8 cellular contexts compared by ENCODE assay signal in genomic region chr17:5485270-5486205, GRCh38. TPM values are rescaled to one million over a fixed set of nuclear protein-coding genes. Genes with fewer than 3 reads are reported as not detected.
DNase-seq lines count a peak whose midpoint lies in the region; ATAC-seq and TF ChIP-seq lines count a peak whose summit lies in the region.

Gene DERL2, minus strand, starts transcription at chr17:5486178. Its CDS starts 17 bp downstream, at chr17:5486161.

- peaks cover 14% of the 10 kb centered on the region for H3K4me1 ChIP-seq in A673 (ENCODE audit: insufficient read depth, low read length, poor library complexity, severe bottlenecking)
- peaks cover 15 to 17% of the 10 kb centered on the region in 2 donors for H3K4me1 ChIP-seq in mucosa of rectum (ENCODE audit: control insufficient read depth in 2 of 2, insufficient read depth in 2 of 2, low read length in 2 of 2)

- intact Hi-C loops in A673 (cut with micrococcal nuclease; ENCODE audit: unreplicated experiment), result loop anchor here (1.0 kb wide), 1 partner anchor 16 kb away; no protein-coding TSS in a partner anchor

- H3K36me3 ChIP-seq in A673 (ENCODE audit: insufficient read depth, low read length, poor library complexity, severe bottlenecking) (peaks cover 58% of the 10 kb centered on the region), mucosa of rectum (ENCODE audit: control insufficient read depth in 2 of 2, insufficient read depth in 2 of 2, low read length in 2 of 2) (peaks cover 27 to 43% of the 10 kb centered on the region in 2 donors)

- DNase-seq in A673 (ENCODE audit: low spot score) (peak; percentile 60), SK-MEL-5 (ENCODE audit: low read depth, low spot score) (no peak), epithelial cell of prostate (ENCODE audit: low read depth, low spot score) (no peak), NCI-H345 (lab: John Stamatoyannopoulos, UW) (no peak)
- DNase-seq in activated effector memory CD4-positive, alpha-beta T cell treated with Interleukin-2 at 50 U/mL for 16 hours, result no peak

- peak; percentile 64 for TF ChIP-seq POLR2A in GM18526 (IDR thresholded peaks at IDR 0.05; ENCODE audit: extremely low read depth, insufficient read length)

- no peaks in the 10 kb centered on the region for H3K9me3 ChIP-seq in A673 (ENCODE audit: low read depth, low read length, poor library complexity, severe bottlenecking)
- no peaks in the 10 kb centered on the region for H3K9me3 ChIP-seq in mucosa of rectum (ENCODE audit: control insufficient read depth in 2 of 2, low read length in 2 of 2)

- H3K27ac ChIP-seq in A673 (ENCODE audit: low read depth, low read length, poor library complexity, severe bottlenecking), result peak within 1 kb of the TSS; percentile 99
- H3K27ac ChIP-seq in epithelial cell of prostate, result peak within 1 kb of the TSS; percentile 94
- peak within 1 kb of the TSS; percentile 100 for H3K27ac ChIP-seq in mucosa of rectum (ENCODE audit: low read depth in 2 of 2, low read length in 2 of 2)

- no peak for TF ChIP-seq CTCF in A673 (conservative IDR thresholded peaks at IDR 0.05; ENCODE audit: low read depth, low read length)

- in situ Hi-C loops in SK-MEL-5 (cut with HindIII; ENCODE audit: low pct_unique_long_range_greater_than_20kb, low sequenced_read_pairs), result no loop called here

- H3K27me3 ChIP-seq in A673 (replicated peaks; ENCODE audit: insufficient read depth, low read depth, low read length, poor library complexity) (no peaks in the 10 kb centered on the region), mucosa of rectum (ENCODE audit: control insufficient read depth in 2 of 2, insufficient read depth in 2 of 2, low read length in 2 of 2) (no peaks in the 10 kb centered on the region)

- H3K4me3 ChIP-seq in A673 (ENCODE audit: low read depth, low read length, poor library complexity, severe bottlenecking) (peak within 1 kb of the TSS; percentile 80), mucosa of rectum (ENCODE audit: low read length in 2 of 2) (peak within 1 kb of the TSS; percentile 92 to 99)

- CTCF ChIA-PET in A673 (lab: Charles Lee), result no interaction called here

- H3K9ac ChIP-seq in mucosa of rectum (ENCODE audit: low read depth in 1 of 2, low read length in 2 of 2), result peak within 1 kb of the TSS; percentile 96 to 99

- BruUV-seq in A673 (replicated peaks; lab: Mats Ljungman, UMichigan), result TSS peak; percentile 57

- peak; percentile 16 for ATAC-seq in HG03060 (IDR thresholded peaks at IDR 0.05; ENCODE audit: low read depth, unreplicated experiment)

- POLR2A ChIA-PET in A673 (lab: Charles Lee; ENCODE audit: low non-redundant PET), result interaction anchor here (0.5 to 0.7 kb wide), 3 partner anchors 10 to 110 kb away, joined by 3 to 17 read pairs (median 4); no protein-coding TSS in a partner anchor

RNA-seq across cellular contexts. Expression of gene DERL2, which starts in this region (rescaled TPM):
- 92.4 and 97.0 TPM in 2 replicates for total RNA-seq in A673 (2021)
- 82.1 and 88.1 TPM in 2 replicates for total RNA-seq in SK-MEL-5 (2014; rRNA removed; shearing (Covaris generic))
- 60.6 and 65.0 TPM in 2 replicates for polyA plus RNA-seq in SK-MEL-5 (2015; cell fraction: cytosol; rRNA removed)
- 144 and 156 TPM in 2 replicates for polyA plus RNA-seq in SK-MEL-5 (2015; cell fraction: nucleus; rRNA removed)
